In genomic region chr2:71934595-71935263, GRCh38 we compare ENCODE assay signal across 11 cellular contexts.
DNase-seq lines count a peak whose midpoint lies in the region; ATAC-seq and TF ChIP-seq lines count a peak whose summit lies in the region.
"Had no signal": no experiment of that assay in that cellular context is flagged by ENCODE, and none has a peak within 500 bp of the region (broad histone marks: within the 10 kb centered on the region; RNA-seq: fewer than 3 reads in every experiment).

No MANE protein-coding gene starts in this region.

- TF ChIP-seq CTCF in HCT116 (IDR thresholded peaks at IDR 0.05 in 2 of 3, conservative IDR thresholded peaks at IDR 0.05 in 1 of 3; ENCODE audit: borderline replicate concordance in 1 of 3, insufficient read depth in 1 of 3, low read depth in 2 of 3, low read length in 2 of 3): no peak
- no peak for TF ChIP-seq CTCF in WERI-Rb-1 (IDR thresholded peaks at IDR 0.05; ENCODE audit: low read depth, low read length)
- TF ChIP-seq CTCF in suprapubic skin (IDR thresholded peaks at IDR 0.05): no peak

- DNase-seq in HCT116 (ENCODE audit: low read depth, low spot score) (no peak), WERI-Rb-1 (peak; percentile 8), right cardiac atrium (peak; percentile 82 to 89 (median 84)), suprapubic skin (ENCODE audit: low spot score in 2 of 2) (peak in 1 of 2 donors; percentile 89), T-helper 17 cell (no peak)
- DNase-seq: NCI-H2029 treated with DMSO at 0.1 percent for 48 hours, SHP77 treated with DMSO at 0.1 percent for 48 hours had no signal

- no peaks in the 10 kb centered on the region for H3K27me3 ChIP-seq in HCT116 (ENCODE audit: insufficient read depth, low read length)
- no peaks in the 10 kb centered on the region for H3K27me3 ChIP-seq in WERI-Rb-1 (ENCODE audit: insufficient read depth, low read depth, severe bottlenecking)
- H3K27me3 ChIP-seq in right cardiac atrium (ENCODE audit: control insufficient read depth, insufficient read depth): no peaks in the 10 kb centered on the region
- no peaks in the 10 kb centered on the region for H3K27me3 ChIP-seq in suprapubic skin

- no peak overlapping the region for H3K27ac Mint-ChIP-seq in T-helper 17 cell
- H3K27ac Mint-ChIP-seq: dendritic cell treated with granulocyte-macrophage colony-stimulating factor and Interleukin-4, amounts not matched to agents 40 ng/mL and 50 ng/mL, for 4 days; stimulated activated effector memory CD8-positive, alpha-beta T cell treated with anti-CD3 and anti-CD28 coated beads, Interleukin-12 subunit alpha, Interleukin-12 subunit beta, amount 100 ng/mL, for 72 hours had no signal

- RAD21 ChIA-PET in HCT116 (lab: Charles Lee; ENCODE audit: low non-redundant PET in 1 of 2, low total read pairs in 2 of 2, uncharacterized antibody in 2 of 2, unreplicated experiment in 2 of 2): interaction anchor here in 1 of 2 experiments (0.6 to 1.3 kb wide), 2 partner anchors 216 to 866 kb away, joined by 3 to 5 read pairs; partner anchors contain the start of gene NAGK

- H3K27ac ChIP-seq in HCT116 (ENCODE audit: low read depth, low read length) (no peak overlapping the region), WERI-Rb-1 (no peak overlapping the region), right cardiac atrium (ENCODE audit: low read length) (peak overlapping the region; percentile 92), suprapubic skin (peak overlapping the region; percentile 81)

- no peak overlapping the region for H2AFZ ChIP-seq in HCT116 (ENCODE audit: low read depth, low read length, poor library complexity, severe bottlenecking)

- peaks cover 2% of the 10 kb centered on the region for H3K36me3 Mint-ChIP-seq in T-helper 17 cell (ENCODE audit: low read depth)
- H3K36me3 Mint-ChIP-seq: stimulated activated effector memory CD8-positive, alpha-beta T cell treated with anti-CD3 and anti-CD28 coated beads, Interleukin-12 subunit alpha, Interleukin-12 subunit beta, amount 100 ng/mL, for 72 hours had no signal

- no peaks in the 10 kb centered on the region for H3K4me1 Mint-ChIP-seq in T-helper 17 cell
- H3K4me1 Mint-ChIP-seq: stimulated activated effector memory CD8-positive, alpha-beta T cell treated with anti-CD3 and anti-CD28 coated beads, Interleukin-12 subunit alpha, Interleukin-12 subunit beta, amount 100 ng/mL, for 72 hours had no signal

- H4K20me1 ChIP-seq in HCT116 (ENCODE audit: insufficient read depth): no peaks in the 10 kb centered on the region

- no peak overlapping the region for H3K4me3 Mint-ChIP-seq in T-helper 17 cell
- H3K4me3 Mint-ChIP-seq: dendritic cell treated with granulocyte-macrophage colony-stimulating factor and Interleukin-4, amounts not matched to agents 40 ng/mL and 50 ng/mL, for 4 days; stimulated activated effector memory CD8-positive, alpha-beta T cell treated with anti-CD3 and anti-CD28 coated beads, Interleukin-12 subunit alpha, Interleukin-12 subunit beta, amount 100 ng/mL, for 72 hours had no signal

- H3K4me2 ChIP-seq in HCT116 (ENCODE audit: low read length): no peak overlapping the region

- no peak overlapping the region for H3K9ac ChIP-seq in HCT116 (ENCODE audit: low read length)

- TF ChIP-seq EP300 in suprapubic skin (IDR thresholded peaks at IDR 0.05): no peak

- H3K9me3 ChIP-seq in HCT116 (ENCODE audit: control insufficient read depth in 1 of 2, insufficient read depth in 1 of 2, low read depth in 1 of 2, low read length in 2 of 2): no peaks in the 10 kb centered on the region
- peaks cover 3% of the 10 kb centered on the region for H3K9me3 ChIP-seq in WERI-Rb-1 (ENCODE audit: severe bottlenecking)
- no peaks in the 10 kb centered on the region for H3K9me3 ChIP-seq in right cardiac atrium (ENCODE audit: control insufficient read depth, low read length)
- H3K9me3 ChIP-seq in suprapubic skin: no peaks in the 10 kb centered on the region
- no peaks in the 10 kb centered on the region for H3K9me3 ChIP-seq in T-helper 17 cell (ENCODE audit: control insufficient read depth, low read length, poor library complexity, severe bottlenecking)

- no peaks in the 10 kb centered on the region; a peak in 1 of 4 replicates for H3K4me1 ChIP-seq in HCT116 (ENCODE audit: control insufficient read depth in 1 of 2, insufficient read depth in 2 of 2, low read length in 2 of 2)
- H3K4me1 ChIP-seq in right cardiac atrium (ENCODE audit: control insufficient read depth, insufficient read depth, low read length): peaks cover 6% of the 10 kb centered on the region
- peaks cover 29% of the 10 kb centered on the region for H3K4me1 ChIP-seq in suprapubic skin

- intact Hi-C loops in HCT116 (cut with micrococcal nuclease) (no loop called here), right cardiac atrium (cut with DNase I) (loop anchor here in 2 of 4 donors (5.0 to 10.0 kb wide), 2 partner anchors 130 to 203 kb away; no protein-coding TSS in a partner anchor)

- ATAC-seq in HCT116: no peak
- peak; percentile 81 to 84 for ATAC-seq in right cardiac atrium
- no peak for ATAC-seq in HG02981 (IDR thresholded peaks at IDR 0.05; ENCODE audit: unreplicated experiment)
- ATAC-seq in HG03095 (IDR thresholded peaks at IDR 0.05; ENCODE audit: unreplicated experiment): no peak
- ATAC-seq in T-helper 17 cell: no peak
- ATAC-seq: stimulated activated effector memory CD8-positive, alpha-beta T cell treated with anti-CD3 and anti-CD28 coated beads, Interleukin-12 subunit alpha, Interleukin-12 subunit beta, amount 100 ng/mL, for 72 hours had no signal

- H3K79me2 ChIP-seq in HCT116 (ENCODE audit: insufficient read depth, low read length): no peaks in the 10 kb centered on the region

- 51% methylated on average over 4 of the region's 4 CpGs for WGBS in right cardiac atrium
- no CpG with 5 or more reads among the region's 4 CpGs for WGBS in suprapubic skin

- H3K27me3 Mint-ChIP-seq in T-helper 17 cell: peaks cover 21% of the 10 kb centered on the region
- H3K27me3 Mint-ChIP-seq: dendritic cell treated with granulocyte-macrophage colony-stimulating factor and Interleukin-4, amounts not matched to agents 40 ng/mL and 50 ng/mL, for 4 days had no signal

- TF ChIP-seq POLR2A in HCT116 (IDR thresholded peaks at IDR 0.05; ENCODE audit: borderline replicate concordance, extremely low read depth, insufficient read depth, insufficient read length) (no peak), suprapubic skin (IDR thresholded peaks at IDR 0.05) (no peak)

- CTCF ChIA-PET in HCT116 (lab: Charles Lee): interaction anchor here (0.5 to 3.1 kb wide), 7 partner anchors 9 to 645 kb away, joined by 3 to 24 read pairs (median 6); no protein-coding TSS in a partner anchor

- H3K4me3 ChIP-seq in HCT116 (replicated peaks in 1 of 2; ENCODE audit: low read depth in 1 of 2, low read length in 2 of 2) (no peak overlapping the region), WERI-Rb-1 (ENCODE audit: low read depth, low read length) (no peak overlapping the region), right cardiac atrium (ENCODE audit: low read length) (no peak overlapping the region), suprapubic skin (no peak overlapping the region)

- BruUV-seq in HCT116 (replicated peaks; lab: Mats Ljungman, UMichigan): no TSS peak

- POLR2A ChIA-PET in HCT116 (lab: Charles Lee): interaction anchor here (0.8 to 0.9 kb wide), 3 partner anchors 9 to 181 kb away, joined by 3 read pairs; no protein-coding TSS in a partner anchor

- H3K9me2 ChIP-seq in HCT116 (ENCODE audit: insufficient read depth): no peaks in the 10 kb centered on the region

- H3K36me3 ChIP-seq in HCT116 (ENCODE audit: control insufficient read depth in 1 of 2, insufficient read depth in 2 of 2, low read length in 2 of 2) (no peaks in the 10 kb centered on the region), WERI-Rb-1 (no peaks in the 10 kb centered on the region), suprapubic skin (no peaks in the 10 kb centered on the region)

- no peak for TF ChIP-seq RAD21 in HCT116 (IDR thresholded peaks at IDR 0.05; ENCODE audit: low read depth)

TF ChIP-seq in HCT116, 20 proteins besides CTCF, POLR2A, EP300 and RAD21:
- TF ChIP-seq CEBPB (IDR thresholded peaks at IDR 0.05; ENCODE audit: low read depth): peak; percentile 65
- no peak for TF ChIP-seq REST (IDR thresholded peaks at IDR 0.05; ENCODE audit: low read depth)
- no peak for TF ChIP-seq EZH2 (IDR thresholded peaks at IDR 0.05)
TF ChIP-seq in HCT116: peak in this region for 1.

Comparison
In these comparisons a context has a peak if more than half of its experiments do, and no peak if none do; other contexts are left out.
1. ATAC-seq: peak in right cardiac atrium (2 of 2); none in HCT116 (single experiment), HG02981 (single experiment), HG03095 (single experiment) and T-helper 17 cell (single experiment).
2. DNase-seq: peak in WERI-Rb-1 (single experiment) and right cardiac atrium (3 of 3); none in HCT116 (single experiment) and T-helper 17 cell (0 of 3).
3. H3K27ac ChIP-seq: peak in right cardiac atrium (single experiment) and suprapubic skin (single experiment); none in HCT116 (single experiment) and WERI-Rb-1 (single experiment).